1 cellular context compared by ENCODE assay signal in the genomic region with DNA sequence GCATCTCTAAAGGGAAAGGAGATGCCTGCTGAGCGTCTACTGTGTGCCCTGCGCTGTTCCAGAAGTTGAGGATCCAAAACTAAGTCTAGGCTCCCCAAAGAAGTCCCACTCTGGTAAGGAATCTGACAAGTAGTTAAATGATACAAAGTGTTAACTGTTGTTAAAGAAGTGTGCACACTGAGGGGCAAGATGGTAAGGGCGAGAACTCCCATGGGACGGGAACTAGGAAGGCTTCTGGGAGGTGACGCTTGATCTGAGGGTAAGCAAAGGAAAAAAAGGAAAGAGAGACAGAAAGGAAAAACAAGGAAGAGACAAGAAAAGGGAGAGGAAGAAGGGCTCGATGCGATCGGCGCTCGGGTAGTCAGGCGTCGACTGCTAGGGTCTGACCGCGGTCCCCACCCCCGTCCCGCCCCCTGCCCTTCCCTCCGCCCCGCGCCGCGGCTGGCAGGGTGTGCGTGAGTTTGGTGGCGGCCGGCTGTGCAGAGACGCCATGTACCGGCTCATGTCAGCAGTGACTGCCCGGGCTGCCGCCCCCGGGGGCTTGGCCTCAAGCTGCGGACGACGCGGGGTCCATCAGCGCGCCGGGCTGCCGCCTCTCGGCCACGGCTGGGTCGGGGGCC.
TF ChIP-seq lines count a peak whose summit lies in the region.

Gene LACTB, plus strand, starts transcription at position 480 of the 620 bp plus-strand sequence. Its CDS starts 11 bp downstream, at position 491.

TF ChIP-seq in HEK293, 187 proteins besides CTCF, POLR2A, EP300 and RAD21 (continued from another document):
- no peak for TF ChIP-seq PRDM2 (tag by site-specific recombination; IDR thresholded peaks at IDR 0.05; ENCODE audit: borderline replicate concordance)
- TF ChIP-seq ZNF221 (tag by site-specific recombination; IDR thresholded peaks at IDR 0.05; ENCODE audit: borderline replicate concordance), result no peak
- TF ChIP-seq ZNF664 (tag by site-specific recombination; IDR thresholded peaks at IDR 0.05), result no peak
- TF ChIP-seq ZNF10 (tag by site-specific recombination; IDR thresholded peaks at IDR 0.05), result no peak; the same call in 1 of the 2 replicates
- no peak for TF ChIP-seq ZNF544 (tag by site-specific recombination; IDR thresholded peaks at IDR 0.05)
- TF ChIP-seq ZNF776 (tag by site-specific recombination; IDR thresholded peaks at IDR 0.05; ENCODE audit: borderline replicate concordance), result no peak
- TF ChIP-seq ZNF433 (tag by site-specific recombination; IDR thresholded peaks at IDR 0.05; ENCODE audit: low read depth), result no peak
- TF ChIP-seq PRDM6 (tag by site-specific recombination; IDR thresholded peaks at IDR 0.05), result no peak
- no peak for TF ChIP-seq ZNF341 (tag by site-specific recombination; IDR thresholded peaks at IDR 0.05; ENCODE audit: low read depth)
- no peak for TF ChIP-seq ZNF274 (IDR thresholded peaks at IDR 0.05; ENCODE audit: low read length)
- TF ChIP-seq ZNF274 (tag by site-specific recombination; IDR thresholded peaks at IDR 0.05; ENCODE audit: borderline replicate concordance), result no peak
- TF ChIP-seq ZNF692 (tag by site-specific recombination; IDR thresholded peaks at IDR 0.05), result peak; percentile 59
- TF ChIP-seq ZIC2 (tag by site-specific recombination; IDR thresholded peaks at IDR 0.05), result peak; percentile 76
- no peak for TF ChIP-seq ZNF843 (tag by site-specific recombination; IDR thresholded peaks at IDR 0.05)
- TF ChIP-seq ZNF404 (tag by site-specific recombination; IDR thresholded peaks at IDR 0.05), result no peak
- TF ChIP-seq ZNF76 (tag by site-specific recombination; IDR thresholded peaks at IDR 0.05; ENCODE audit: borderline replicate concordance, low read depth), result peak; percentile 33; the same call in 1 of the 2 replicates
- 0 out of 2 replicates have a peak, but pooled peaks have one; percentile 10 for TF ChIP-seq ZNF785 (tag by site-specific recombination; IDR thresholded peaks at IDR 0.05)
- no peak for TF ChIP-seq RBAK (tag by site-specific recombination; IDR thresholded peaks at IDR 0.05)
- TF ChIP-seq, protein P1, sequence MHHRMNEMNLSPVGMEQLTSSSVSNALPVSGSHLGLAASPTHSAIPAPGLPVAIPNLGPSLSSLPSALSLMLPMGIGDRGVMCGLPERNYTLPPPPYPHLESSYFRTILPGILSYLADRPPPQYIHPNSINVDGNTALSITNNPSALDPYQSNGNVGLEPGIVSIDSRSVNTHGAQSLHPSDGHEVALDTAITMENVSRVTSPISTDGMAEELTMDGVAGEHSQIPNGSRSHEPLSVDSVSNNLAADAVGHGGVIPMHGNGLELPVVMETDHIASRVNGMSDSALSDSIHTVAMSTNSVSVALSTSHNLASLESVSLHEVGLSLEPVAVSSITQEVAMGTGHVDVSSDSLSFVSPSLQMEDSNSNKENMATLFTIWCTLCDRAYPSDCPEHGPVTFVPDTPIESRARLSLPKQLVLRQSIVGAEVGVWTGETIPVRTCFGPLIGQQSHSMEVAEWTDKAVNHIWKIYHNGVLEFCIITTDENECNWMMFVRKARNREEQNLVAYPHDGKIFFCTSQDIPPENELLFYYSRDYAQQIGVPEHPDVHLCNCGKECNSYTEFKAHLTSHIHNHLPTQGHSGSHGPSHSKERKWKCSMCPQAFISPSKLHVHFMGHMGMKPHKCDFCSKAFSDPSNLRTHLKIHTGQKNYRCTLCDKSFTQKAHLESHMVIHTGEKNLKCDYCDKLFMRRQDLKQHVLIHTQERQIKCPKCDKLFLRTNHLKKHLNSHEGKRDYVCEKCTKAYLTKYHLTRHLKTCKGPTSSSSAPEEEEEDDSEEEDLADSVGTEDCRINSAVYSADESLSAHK (tag by site-specific recombination; IDR thresholded peaks at IDR 0.05), result no peak
- TF ChIP-seq HOXC10 (CRISPR knock-in tag; IDR thresholded peaks at IDR 0.05), result no peak
- no peak for TF ChIP-seq BCL11A (tag by site-specific recombination; IDR thresholded peaks at IDR 0.05; ENCODE audit: low read depth)
- no peak for TF ChIP-seq PBX3 (CRISPR knock-in tag; IDR thresholded peaks at IDR 0.05)
- TF ChIP-seq FEZF1 (tag by site-specific recombination; IDR thresholded peaks at IDR 0.05), result peak; percentile 18; the same call in 1 of the 2 replicates
- no peak for TF ChIP-seq ZNF792 (tag by site-specific recombination; IDR thresholded peaks at IDR 0.05)
- peak; percentile 68 for TF ChIP-seq SP7 (tag by site-specific recombination; IDR thresholded peaks at IDR 0.05)
- TF ChIP-seq ZNF513 (tag by site-specific recombination; IDR thresholded peaks at IDR 0.05), result no peak
- TF ChIP-seq ZEB2 (tag by site-specific recombination; IDR thresholded peaks at IDR 0.05), result no peak
- no peak for TF ChIP-seq HOXA7 (CRISPR knock-in tag; IDR thresholded peaks at IDR 0.05; ENCODE audit: borderline replicate concordance)
TF ChIP-seq in HEK293: peak in this region for 34.
